ENCODE assay signal across 8 cellular contexts in the genomic region with DNA sequence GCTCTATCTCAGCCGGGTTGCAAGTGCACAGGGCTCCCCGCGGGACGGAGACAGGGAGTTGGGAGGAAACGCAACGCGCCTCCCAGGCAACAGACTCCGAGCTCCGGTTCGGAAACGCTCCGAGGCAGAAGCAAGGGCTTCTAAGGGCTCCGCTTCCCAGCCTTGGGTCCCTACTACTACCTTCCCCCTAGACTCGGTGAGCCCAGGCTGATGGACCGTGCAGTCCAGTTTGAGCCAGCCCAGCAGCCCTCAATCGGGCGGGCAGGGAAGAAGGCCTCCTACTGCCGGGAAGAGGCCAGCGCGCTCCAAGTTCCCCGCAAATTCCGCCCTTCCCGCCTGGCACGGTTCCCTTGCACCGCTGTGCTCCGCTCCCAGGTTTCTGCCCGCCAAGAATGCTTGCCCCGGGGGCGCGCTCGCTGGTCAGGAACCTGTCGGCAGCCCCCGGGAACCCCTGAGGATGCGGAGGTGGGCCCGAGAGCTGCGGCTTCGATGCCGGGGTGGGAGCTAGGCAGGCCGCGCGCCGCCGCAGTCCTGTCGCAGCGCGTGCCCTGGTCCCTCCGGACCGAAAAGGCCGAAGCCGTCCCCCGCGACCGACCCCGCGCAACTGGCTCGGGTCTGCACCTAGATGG. TPM values are rescaled to one million over a fixed set of nuclear protein-coding genes. Genes with fewer than 3 reads are reported as not detected.
A peak's percentile ranks its signal among the peaks of the same experiment; 100 is the strongest.
DNase-seq lines count a peak whose midpoint lies in the region; ATAC-seq and TF ChIP-seq lines count a peak whose summit lies in the region.

No MANE protein-coding gene starts in this region.

- ATAC-seq in SK-N-SH treated with all-trans-retinoic acid at 6 μM for 48 hours (no peak; the same call in 2 of the 3 replicates), HG02798 (IDR thresholded peaks at IDR 0.05; ENCODE audit: poor library complexity, unreplicated experiment) (peak; percentile 57)

- H3K4me3 ChIP-seq in SK-N-SH (ENCODE audit: low read depth in 2 of 2, low read length in 1 of 2) (peak overlapping the region in 1 of 2 experiments; percentile 17; a peak in 1 of 4 replicates), neural progenitor cell (peak overlapping the region; percentile 52)

- POLR2A ChIA-PET in SK-N-SH (lab: Yijun Ruan, JAX) = no interaction called here

- H3K9ac ChIP-seq in SK-N-SH (no peak overlapping the region), neural progenitor cell (peak overlapping the region; percentile 15)

- H2AFZ ChIP-seq in SK-N-SH (ENCODE audit: low read depth) (no peak overlapping the region), neural progenitor cell (replicated peaks) (peak overlapping the region; percentile 91)

- TF ChIP-seq CTCF in SK-N-SH (IDR thresholded peaks at IDR 0.05) = no peak
- peak; percentile 9 for TF ChIP-seq CTCF in neural progenitor cell (IDR thresholded peaks at IDR 0.05)
- TF ChIP-seq CTCF in type B pancreatic cell (conservative IDR thresholded peaks at IDR 0.05) = peak; percentile 24

- H3K4me1 Mint-ChIP-seq in activated naive CD4-positive, alpha-beta T cell treated with anti-CD3 and anti-CD28 coated beads for 36 hours (ENCODE audit: low read depth) = peaks cover 10% of the 10 kb centered on the region
- peaks cover 3% of the 10 kb centered on the region for H3K4me1 Mint-ChIP-seq in neural progenitor cell
- H3K4me1 Mint-ChIP-seq in type B pancreatic cell (ENCODE audit: unreplicated experiment) = peaks cover 18% of the 10 kb centered on the region

- H3F3A ChIP-seq in SK-N-SH (replicated peaks; ENCODE audit: insufficient read depth) (no peaks in the 10 kb centered on the region), neural progenitor cell (ENCODE audit: low read depth) (peaks cover 12% of the 10 kb centered on the region)

- H3K9me3 ChIP-seq in SK-N-SH (peaks cover 3% of the 10 kb centered on the region; the same call in 1 of the 2 replicates), neural progenitor cell (ENCODE audit: low read depth) (no peaks in the 10 kb centered on the region)

- peak overlapping the region; percentile 78 for H3K4me3 Mint-ChIP-seq in activated naive CD4-positive, alpha-beta T cell treated with anti-CD3 and anti-CD28 coated beads for 36 hours
- H3K4me3 Mint-ChIP-seq in neural progenitor cell (peak overlapping the region; percentile 84), type B pancreatic cell (peak overlapping the region; percentile 86)

- H3K27ac ChIP-seq in SK-N-SH (ENCODE audit: low read depth in 2 of 2, low read length in 1 of 2) (no peak overlapping the region), neural progenitor cell (no peak overlapping the region)

- H3K79me2 ChIP-seq in SK-N-SH (ENCODE audit: insufficient read depth) (no peaks in the 10 kb centered on the region), neural progenitor cell (ENCODE audit: low read depth) (no peaks in the 10 kb centered on the region)

- TF ChIP-seq EP300 in SK-N-SH (IDR thresholded peaks at IDR 0.05; ENCODE audit: borderline replicate concordance in 1 of 2, low read depth in 1 of 2, low read length in 1 of 2) = no peak

- peaks cover 10% of the 10 kb centered on the region for H3K36me3 Mint-ChIP-seq in activated naive CD4-positive, alpha-beta T cell treated with anti-CD3 and anti-CD28 coated beads for 36 hours (ENCODE audit: low read depth)
- H3K36me3 Mint-ChIP-seq in neural progenitor cell = peaks cover 5% of the 10 kb centered on the region
- H3K36me3 Mint-ChIP-seq in type B pancreatic cell = no peaks in the 10 kb centered on the region

- DNase-seq in SK-N-SH (peak; percentile 66), NCI-H345 treated with DMSO at 0.1 percent for 48 hours (lab: John Stamatoyannopoulos, UW; ENCODE audit: unreplicated experiment) (peak; percentile 25), globus pallidus (ENCODE audit: low spot score) (peak; percentile 20), neural progenitor cell (ENCODE audit: low spot score) (peak; percentile 76), type B pancreatic cell (ENCODE audit: extremely low spot score, unreplicated experiment) (peak; percentile 75)
- peak; percentile 53 for DNase-seq in activated naive CD4-positive, alpha-beta T cell treated with anti-CD3 and anti-CD28 coated beads for 36 hours

- H3K36me3 ChIP-seq in SK-N-SH (replicated peaks in 1 of 2; ENCODE audit: control insufficient read depth in 1 of 2, insufficient read depth in 2 of 2, low read length in 1 of 2) (no peaks in the 10 kb centered on the region), neural progenitor cell (no peaks in the 10 kb centered on the region)

- H4K20me1 ChIP-seq in SK-N-SH (ENCODE audit: insufficient read depth) = no peaks in the 10 kb centered on the region
- H4K20me1 ChIP-seq in neural progenitor cell (ENCODE audit: low read depth) = no peaks in the 10 kb centered on the region

- no peaks in the 10 kb centered on the region; the same call in 1 of the 2 replicates for H3K27me3 ChIP-seq in SK-N-SH (ENCODE audit: insufficient read depth)
- H3K27me3 ChIP-seq in neural progenitor cell = peaks cover 34% of the 10 kb centered on the region

- H3K4me1 ChIP-seq in SK-N-SH (ENCODE audit: control insufficient read depth in 1 of 2, insufficient read depth in 2 of 2, low read depth in 1 of 2, low read length in 1 of 2) (no peaks in the 10 kb centered on the region), neural progenitor cell (peaks cover 10% of the 10 kb centered on the region)

- intact Hi-C loops in activated naive CD4-positive, alpha-beta T cell treated with anti-CD3 and anti-CD28 coated beads for 36 hours (cut with micrococcal nuclease) = loop anchor here (1.0 to 2.0 kb wide), 2 partner anchors 15 to 32 kb away; no protein-coding TSS in a partner anchor

- H3K27me3 Mint-ChIP-seq in activated naive CD4-positive, alpha-beta T cell treated with anti-CD3 and anti-CD28 coated beads for 36 hours (ENCODE audit: low read depth) = no peaks in the 10 kb centered on the region
- peaks cover 20% of the 10 kb centered on the region for H3K27me3 Mint-ChIP-seq in neural progenitor cell (ENCODE audit: insufficient read depth, low read depth)
- H3K27me3 Mint-ChIP-seq in type B pancreatic cell = peaks cover 11% of the 10 kb centered on the region

- no peaks in the 10 kb centered on the region for H3K9me2 ChIP-seq in SK-N-SH

- CTCF ChIA-PET in SK-N-SH (lab: Yijun Ruan, JAX) = interaction anchor here (1.0 to 1.2 kb wide), 4 partner anchors 13 to 215 kb away, joined by 3 to 6 read pairs (median 4); no protein-coding TSS in a partner anchor
- CTCF ChIA-PET in activated naive CD4-positive, alpha-beta T cell treated with anti-CD3 and anti-CD28 coated beads for 36 hours (lab: Charles Lee) = interaction anchor here (0.8 to 2.9 kb wide), 8 partner anchors 14 to 78 kb away, joined by 3 to 13 read pairs (median 4); no protein-coding TSS in a partner anchor

- H3K9me3 Mint-ChIP-seq in activated naive CD4-positive, alpha-beta T cell treated with anti-CD3 and anti-CD28 coated beads for 36 hours = peaks cover 20% of the 10 kb centered on the region
- peaks cover 38% of the 10 kb centered on the region for H3K9me3 Mint-ChIP-seq in neural progenitor cell
- H3K9me3 Mint-ChIP-seq in type B pancreatic cell = no peaks in the 10 kb centered on the region

- 48% methylated on average over 19 of the region's 56 CpGs for WGBS in SK-N-SH (ENCODE audit: low lambda C conversion rate)

- H3K4me2 ChIP-seq in SK-N-SH (no peak overlapping the region), neural progenitor cell (peak overlapping the region; percentile 89)

- H3K27ac Mint-ChIP-seq in activated naive CD4-positive, alpha-beta T cell treated with anti-CD3 and anti-CD28 coated beads for 36 hours = no peak overlapping the region
- H3K27ac Mint-ChIP-seq in neural progenitor cell = no peak overlapping the region
- peak overlapping the region; percentile 70 for H3K27ac Mint-ChIP-seq in type B pancreatic cell

- no peak for TF ChIP-seq RAD21 in SK-N-SH (IDR thresholded peaks at IDR 0.05; ENCODE audit: low read length)

TF ChIP-seq in SK-N-SH, 30 proteins besides CTCF, POLR2A, EP300 and RAD21 (continues in another document):
- no peak for TF ChIP-seq GATA2 (CRISPR knock-in tag; IDR thresholded peaks at IDR 0.05)
- no peak for TF ChIP-seq MXI1 (IDR thresholded peaks at IDR 0.05; ENCODE audit: low read depth, low read length)
- TF ChIP-seq RFX5 (IDR thresholded peaks at IDR 0.05; ENCODE audit: low read length) = no peak

TF ChIP-seq in SK-N-SH treated with all-trans-retinoic acid at 6 μM for 48 hours, 23 proteins besides CTCF, POLR2A, EP300 and RAD21 (continues in another document):
- TF ChIP-seq ESRRG (CRISPR knock-in tag; IDR thresholded peaks at IDR 0.05) = no peak
- no peak for TF ChIP-seq SNAI2 (CRISPR knock-in tag; IDR thresholded peaks at IDR 0.05)
- no peak for TF ChIP-seq ZNF70 (CRISPR knock-in tag; IDR thresholded peaks at IDR 0.05)
- no peak for TF ChIP-seq BACH2 (CRISPR knock-in tag; IDR thresholded peaks at IDR 0.05; ENCODE audit: borderline replicate concordance)

RNA-seq across cellular contexts. Expression of gene TRANK1, which starts 0.7 kb away (rescaled TPM):
- 0.16 and 0.39 TPM in 2 replicates for polyA plus RNA-seq in SK-N-SH (2012; rRNA removed)
- 0.05 and 0.06 TPM in 2 replicates for polyA plus RNA-seq in SK-N-SH (2012; cell fraction: cytosol; rRNA removed)
- 1.1 and 1.4 TPM in 2 replicates for polyA plus RNA-seq in SK-N-SH (2012; cell fraction: nucleus; rRNA removed)
- total RNA-seq in activated naive CD4-positive, alpha-beta T cell treated with anti-CD3 and anti-CD28 coated beads for 36 hours = 10 to 100 TPM; 10.9 to 11.0 TPM
- total RNA-seq in neural progenitor cell (ENCODE audit: low replicate concordance) (10.5 and 12.1 TPM in 2 replicates), type B pancreatic cell (ENCODE audit: low replicate concordance) (8.6 and 18.0 TPM in 2 replicates)

RNA-seq across cellular contexts. Expression of gene EPM2AIP1, which starts 48.8 kb away (rescaled TPM):
- 4.7 and 6.5 TPM in 2 replicates for polyA plus RNA-seq in SK-N-SH (2012; rRNA removed)
- polyA plus RNA-seq in SK-N-SH (2012; cell fraction: cytosol; rRNA removed) = 5.2 and 5.7 TPM in 2 replicates
- polyA plus RNA-seq in SK-N-SH (2012; cell fraction: nucleus; rRNA removed) = 7.8 and 14.2 TPM in 2 replicates
- 10 to 100 TPM; 10.8 to 13.1 TPM for total RNA-seq in activated naive CD4-positive, alpha-beta T cell treated with anti-CD3 and anti-CD28 coated beads for 36 hours
- total RNA-seq in neural progenitor cell (ENCODE audit: low replicate concordance) (27.4 and 51.4 TPM in 2 replicates), type B pancreatic cell (ENCODE audit: low replicate concordance) (27.5 and 29.2 TPM in 2 replicates)

RNA-seq across cellular contexts. Expression of gene MLH1, which starts 49.2 kb away (rescaled TPM):
- 24.0 and 30.2 TPM in 2 replicates for polyA plus RNA-seq in SK-N-SH (2012; rRNA removed)
- 29.9 and 30.0 TPM in 2 replicates for polyA plus RNA-seq in SK-N-SH (2012; cell fraction: cytosol; rRNA removed)
- polyA plus RNA-seq in SK-N-SH (2012; cell fraction: nucleus; rRNA removed) = 22.7 and 23.9 TPM in 2 replicates
- 10 to 100 TPM; 86.6 to 95.3 TPM for total RNA-seq in activated naive CD4-positive, alpha-beta T cell treated with anti-CD3 and anti-CD28 coated beads for 36 hours
- total RNA-seq in neural progenitor cell (ENCODE audit: low replicate concordance) = 68.3 and 71.1 TPM in 2 replicates
- total RNA-seq in type B pancreatic cell (ENCODE audit: low replicate concordance) = 29.5 and 41.0 TPM in 2 replicates

Comparison
In these comparisons a context has a peak if more than half of its experiments do, and no peak if none do; other contexts are left out.
1. DNase-seq: peak in every context shown above with its lines; median percentile 76 in neural progenitor cell; 75 in type B pancreatic cell; 66 in SK-N-SH; 53 in activated naive CD4-positive, alpha-beta T cell treated with anti-CD3 and anti-CD28 coated beads for 36 hours; 25 in NCI-H345 treated with DMSO at 0.1 percent for 48 hours; 20 in globus pallidus.